Comparison of ENCODE assay signal across 8 cellular contexts in the genomic region with DNA sequence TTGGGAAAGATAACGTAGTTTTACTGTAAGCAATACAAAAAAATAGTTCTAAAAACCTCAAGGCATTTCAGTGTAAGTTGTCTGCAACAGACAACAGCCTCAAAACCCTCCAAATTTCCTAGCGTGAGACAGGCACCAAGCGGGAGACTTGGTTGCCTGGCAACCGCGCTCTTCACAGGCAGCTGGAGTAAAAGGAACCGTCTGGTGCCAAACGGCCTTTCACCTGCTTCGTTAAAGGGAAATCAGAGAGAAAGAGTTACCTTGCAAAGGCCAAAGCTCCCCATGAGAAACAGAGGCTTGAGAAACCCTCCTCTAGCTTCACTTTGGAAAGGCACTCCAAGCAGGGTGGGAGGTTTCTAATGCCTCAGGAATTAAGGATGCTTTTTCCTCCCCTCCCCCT.
A peak's percentile ranks its signal among the peaks of the same experiment; 100 is the strongest.
DNase-seq lines count a peak whose midpoint lies in the region; ATAC-seq and TF ChIP-seq lines count a peak whose summit lies in the region.

No MANE protein-coding gene starts in this region.

- H3K4me3 ChIP-seq in rectal smooth muscle tissue (ENCODE audit: low read length): peak overlapping the region; percentile 13

- H3K9ac ChIP-seq in rectal smooth muscle tissue (ENCODE audit: low read length): no peak overlapping the region

- no peak overlapping the region for H3K27ac ChIP-seq in rectal smooth muscle tissue (ENCODE audit: low read depth, low read length)

- no peaks in the 10 kb centered on the region for H3K4me1 ChIP-seq in rectal smooth muscle tissue (ENCODE audit: control insufficient read depth, insufficient read depth, low read length)

- DNase-seq in activated CD4-positive, alpha-beta T cell treated with anti-CD3 and anti-CD28 coated beads for 48 hours: peak; percentile 3
- DNase-seq in activated CD4-positive, alpha-beta T cell treated with anti-CD3 and anti-CD28 coated beads for 4 hours: no peak
- DNase-seq in NCI-H2029 treated with DMSO at 0.1 percent for 48 hours (lab: John Stamatoyannopoulos, UW) (peak; percentile 47), cerebellar cortex (ENCODE audit: low spot score) (peak; percentile 71)

- ATAC-seq in GM18505 (IDR thresholded peaks at IDR 0.05; ENCODE audit: unreplicated experiment): no peak
- ATAC-seq in HG03045 (IDR thresholded peaks at IDR 0.05; ENCODE audit: unreplicated experiment): no peak
- no peak for ATAC-seq in GM19324 (IDR thresholded peaks at IDR 0.05; ENCODE audit: low FRiP score, unreplicated experiment)

- no peak for TF ChIP-seq POLR2A in GM18505 (IDR thresholded peaks at IDR 0.05; ENCODE audit: borderline replicate concordance, extremely low read depth, insufficient read depth, insufficient read length)

- no peaks in the 10 kb centered on the region for H3K27me3 ChIP-seq in rectal smooth muscle tissue (ENCODE audit: control insufficient read depth, insufficient read depth, low read length)

- H3K36me3 ChIP-seq in rectal smooth muscle tissue (ENCODE audit: control insufficient read depth, insufficient read depth, low read length): no peaks in the 10 kb centered on the region

Comparison
In these comparisons a context has a peak if more than half of its experiments do, and no peak if none do; other contexts are left out.
1. DNase-seq: peak in activated CD4-positive, alpha-beta T cell treated with anti-CD3 and anti-CD28 coated beads for 48 hours (single experiment), NCI-H2029 treated with DMSO at 0.1 percent for 48 hours (single experiment) and cerebellar cortex (single experiment); none in activated CD4-positive, alpha-beta T cell treated with anti-CD3 and anti-CD28 coated beads for 4 hours (0 of 2).